Comparison of ENCODE assay signal across 28 cellular contexts in the genomic region with DNA sequence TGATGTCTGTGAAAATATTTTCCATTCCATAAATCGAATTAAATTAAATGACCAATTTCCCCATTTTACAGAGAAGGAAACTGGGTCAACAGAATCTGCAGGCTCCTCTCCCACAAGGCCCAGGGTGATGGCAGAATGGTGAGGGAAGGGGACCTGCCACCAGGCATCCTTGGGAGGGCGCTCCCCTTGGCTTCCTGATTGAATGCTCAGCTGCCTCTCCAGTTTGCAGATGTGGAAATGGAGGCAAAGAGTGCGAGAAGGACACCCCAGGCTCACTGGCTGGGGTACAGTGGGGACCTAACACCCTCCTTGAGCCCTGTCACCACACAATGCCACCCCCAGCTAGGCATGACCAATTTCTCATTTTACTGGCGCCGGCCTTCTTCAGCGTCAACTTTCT. TPM values are rescaled to one million over a fixed set of nuclear protein-coding genes. Genes with fewer than 3 reads are reported as not detected.
A peak's percentile ranks its signal among the peaks of the same experiment; 100 is the strongest.
DNase-seq lines count a peak whose midpoint lies in the region; ATAC-seq, FAIRE-seq and TF ChIP-seq lines count a peak whose summit lies in the region.
"Had no signal": no experiment of that assay in that cellular context is flagged by ENCODE, and none has a peak within 500 bp of the region (broad histone marks: within the 10 kb centered on the region; RNA-seq: fewer than 3 reads in every experiment).

No MANE protein-coding gene starts in this region.

- peaks cover 4% of the 10 kb centered on the region; the same call in 1 of the 2 replicates for H3F3A ChIP-seq in GM23338 (replicated peaks; ENCODE audit: low read depth)

- no peak overlapping the region for H2AFZ ChIP-seq in HepG2 (ENCODE audit: low read length)
- H2AFZ ChIP-seq in GM23338, result no peak overlapping the region

- POLR2A ChIA-PET in HepG2 (lab: Yijun Ruan, JAX), result no interaction called here

- DNase-seq in right lobe of liver (peak in 2 of 3 donors; percentile 17 to 38), HepG2 (ENCODE audit: low spot score) (no peak), islet precursor cell (peak; percentile 27), posterior vena cava (ENCODE audit: low spot score) (peak; percentile 45), ureter (ENCODE audit: low spot score) (peak; percentile 23), GM23338 (ENCODE audit: low spot score) (no peak), GOT3 (lab: John Stamatoyannopoulos, UW) (no peak)
- DNase-seq: activated CD4-positive, alpha-beta T cell treated with anti-CD3 and anti-CD28 coated beads, Interleukin-2, amount 50 U/mL, for 48 hours; activated gamma-delta T cell; central memory CD4-positive, alpha-beta T cell; dermis blood vessel endothelial cell; foreskin keratinocyte; Karpas-422; NCI-H1417 treated with DMSO at 0.1 percent for 48 hours; NCI-H2081; NCI-H526 treated with DMSO at 0.1 percent for 48 hours; NK-92 treated with Interleukin-12 subunit alpha and Interleukin-12 subunit beta, amount 100 ng/mL, for 24 hours; stimulated activated naive B cell treated with anti-CD40 and anti-IgM and Interleukin-4, amounts not matched to agents 10 μg/mL and 1 μg/mL and 100 μg/mL, for 72 hours had no signal

- H3K36me3 ChIP-seq in right lobe of liver (no peaks in the 10 kb centered on the region), HepG2 (replicated peaks in 1 of 2; ENCODE audit: control insufficient read depth in 1 of 2, insufficient read depth in 2 of 2, low read length in 2 of 2) (no peaks in the 10 kb centered on the region), GM23338 (ENCODE audit: insufficient read depth) (no peaks in the 10 kb centered on the region)
- H3K36me3 ChIP-seq: BLaER1 treated with 17β-estradiol and CSF1 and Interleukin-3, amounts not matched to agents 10 nM and 100 nM; HAP-1; heart left ventricle had no signal

- TF ChIP-seq RAD21 in HepG2 (CRISPR knock-in tag; IDR thresholded peaks at IDR 0.05), result no peak

- TF ChIP-seq POLR2A in right lobe of liver (IDR thresholded peaks at IDR 0.05), result no peak
- no peak for TF ChIP-seq POLR2A in HepG2 (IDR thresholded peaks at IDR 0.05; ENCODE audit: insufficient read depth in 1 of 2, low read depth in 2 of 2, low read length in 2 of 2)

- no TSS peak for BruUV-seq in HepG2 (replicated peaks; lab: Mats Ljungman, UMichigan)

- peaks cover 26% of the 10 kb centered on the region for H3K4me1 Mint-ChIP-seq in GM23338

- H3K79me2 ChIP-seq in HepG2 (ENCODE audit: insufficient read depth, low read length) (no peaks in the 10 kb centered on the region), GM23338 (replicated peaks; ENCODE audit: insufficient read depth) (no peaks in the 10 kb centered on the region)

- no peak for TF ChIP-seq EP300 in HepG2 (IDR thresholded peaks at IDR 0.05; ENCODE audit: low read depth in 2 of 2, low read length in 2 of 2)
- TF ChIP-seq EP300 in HepG2 (CRISPR knock-in tag; IDR thresholded peaks at IDR 0.05; ENCODE audit: borderline replicate concordance), result no peak

- no peak overlapping the region for H3K4me3 Mint-ChIP-seq in GM23338
- H3K4me3 Mint-ChIP-seq: stimulated activated naive B cell treated with anti-CD40 and anti-IgM and Interleukin-4, amounts not matched to agents 10 μg/mL and 1 μg/mL and 100 μg/mL, for 72 hours; T-helper 1 cell treated with Interleukin-12 subunit alpha and Interleukin-12 subunit beta and Interleukin-4 antibody, amounts not matched to agents 30 μg/mL and 1 μg/mL, for 36 hours had no signal

- H3K9me2 ChIP-seq in GM23338 (ENCODE audit: insufficient read depth), result no peaks in the 10 kb centered on the region

- TF ChIP-seq CTCF in right lobe of liver (IDR thresholded peaks at IDR 0.05) (no peak), HepG2 (CRISPR knock-in tag; IDR thresholded peaks at IDR 0.05) (no peak), GM23338 (conservative IDR thresholded peaks at IDR 0.05; ENCODE audit: low read depth in 2 of 2) (peak in 1 of 2 experiments; percentile 27; a peak in 2 of 4 replicates)

- FAIRE-seq in HepG2 (lab: Jason Lieb, UNC), result no peak
- FAIRE-seq: astrocyte, GM12892 had no signal

- no peak overlapping the region for H3K9ac ChIP-seq in HepG2 (ENCODE audit: insufficient read depth, low read depth, low read length)
- H3K9ac ChIP-seq: BLaER1 treated with 17β-estradiol and CSF1 and Interleukin-3, amounts not matched to agents 10 nM and 100 nM had no signal

- H3K27me3 Mint-ChIP-seq in GM23338 (ENCODE audit: insufficient read depth, low read depth, poor library complexity), result peaks cover 21% of the 10 kb centered on the region

- H3K27ac ChIP-seq in right lobe of liver (no peak overlapping the region), HepG2 (ENCODE audit: extremely low read length, insufficient read depth, low read length) (no peak overlapping the region), GM23338 (ENCODE audit: low read depth) (no peak overlapping the region)
- H3K27ac ChIP-seq: BLaER1 treated with 17β-estradiol and CSF1 and Interleukin-3, amounts not matched to agents 10 nM and 100 nM; foreskin keratinocyte; heart left ventricle had no signal

- no peak overlapping the region for H3K4me3 ChIP-seq in right lobe of liver
- H3K4me3 ChIP-seq in HepG2 (replicated peaks in 1 of 3; ENCODE audit: insufficient read depth in 1 of 3, low read depth in 2 of 3, low read length in 3 of 3), result no peak overlapping the region
- no peak overlapping the region for H3K4me3 ChIP-seq in GM23338
- H3K4me3 ChIP-seq: BLaER1 treated with 17β-estradiol and CSF1 and Interleukin-3, amounts not matched to agents 10 nM and 100 nM; HAP-1; heart left ventricle had no signal

- no peak overlapping the region for H3K27ac Mint-ChIP-seq in GM23338
- H3K27ac Mint-ChIP-seq: progenitor cell of endocrine pancreas; stimulated activated naive B cell treated with anti-CD40 and anti-IgM and Interleukin-4, amounts not matched to agents 10 μg/mL and 1 μg/mL and 100 μg/mL, for 72 hours; T-helper 1 cell treated with Interleukin-12 subunit alpha and Interleukin-12 subunit beta and Interleukin-4 antibody, amounts not matched to agents 30 μg/mL and 1 μg/mL, for 36 hours had no signal

- H3K9me3 ChIP-seq in right lobe of liver (no peaks in the 10 kb centered on the region), HepG2 (ENCODE audit: low read length) (no peaks in the 10 kb centered on the region)
- H3K9me3 ChIP-seq: BLaER1 treated with 17β-estradiol and CSF1 and Interleukin-3, amounts not matched to agents 10 nM and 100 nM; HAP-1; heart left ventricle had no signal

- H3K27me3 ChIP-seq in right lobe of liver (no peaks in the 10 kb centered on the region), HepG2 (ENCODE audit: control insufficient read depth in 1 of 2, insufficient read depth in 2 of 2, low read length in 2 of 2) (peaks cover 2 to 11% of the 10 kb centered on the region in 2 experiments; a peak in 3 of 5 replicates), GM23338 (ENCODE audit: insufficient read depth) (no peaks in the 10 kb centered on the region)
- H3K27me3 ChIP-seq: foreskin keratinocyte had no signal

- H3K9me3 Mint-ChIP-seq in GM23338, result no peaks in the 10 kb centered on the region; the same call in 1 of the 3 replicates
- H3K9me3 Mint-ChIP-seq: stimulated activated naive B cell treated with anti-CD40 and anti-IgM and Interleukin-4, amounts not matched to agents 10 μg/mL and 1 μg/mL and 100 μg/mL, for 72 hours; T-helper 1 cell treated with Interleukin-12 subunit alpha and Interleukin-12 subunit beta and Interleukin-4 antibody, amounts not matched to agents 30 μg/mL and 1 μg/mL, for 36 hours had no signal

- CTCF ChIA-PET in HepG2 (lab: Yijun Ruan, JAX; ENCODE audit: low intra/inter-chr PET ratio, low total read pairs), result no interaction called here

- in situ Hi-C loops in HepG2 (cut with HindIII; ENCODE audit: extremely low pct_ligation_motif_present, low pct_unique_long_range_greater_than_20kb), result no loop called here

- no peaks in the 10 kb centered on the region for H4K20me1 ChIP-seq in HepG2 (ENCODE audit: insufficient read depth, low read length)
- H4K20me1 ChIP-seq in GM23338 (replicated peaks; ENCODE audit: insufficient read depth), result peaks cover 3% of the 10 kb centered on the region; the same call in 1 of the 2 replicates

- H3K36me3 Mint-ChIP-seq in GM23338 (ENCODE audit: low read depth), result 0 out of 3 replicates have a peak, but pooled peaks cover 5% of the 10 kb centered on the region

- H3K4me1 ChIP-seq in right lobe of liver (no peaks in the 10 kb centered on the region), HepG2 (ENCODE audit: insufficient read depth, low read length) (peaks cover 60% of the 10 kb centered on the region), GM23338 (ENCODE audit: insufficient read depth) (peaks cover 14% of the 10 kb centered on the region; the same call in 1 of the 2 replicates)
- H3K4me1 ChIP-seq: HAP-1 had no signal

- WGBS in right lobe of liver (ENCODE audit: insufficient coverage, low coverage, low lambda C conversion rate, missing lambda C conversion rate), result 90% methylated on average over 5 of the region's 6 CpGs
- 85% methylated on average over 6 of the region's 6 CpGs for WGBS in HepG2 (ENCODE audit: low lambda C conversion rate)

- intact Hi-C loops in right lobe of liver (cut with DNase I) (loop anchor here (10.0 kb wide), 2 partner anchors 81 to 281 kb away; no protein-coding TSS in a partner anchor), HepG2 (cut with micrococcal nuclease; ENCODE audit: unreplicated experiment) (no loop called here), posterior vena cava (cut with DNase I) (no loop called here)

- no peak for ATAC-seq in right lobe of liver
- ATAC-seq in HepG2, result no peak
- no peak for ATAC-seq in GM23338
- no peak for ATAC-seq in GM19463 (IDR thresholded peaks at IDR 0.05; ENCODE audit: unreplicated experiment)
- ATAC-seq: esophagus mucosa; foreskin keratinocyte; heart left ventricle; SK-N-SH treated with all-trans-retinoic acid at 6 μM for 48 hours; stimulated activated naive B cell treated with anti-CD40 and anti-IgM and Interleukin-4, amounts not matched to agents 10 μg/mL and 1 μg/mL and 100 μg/mL, for 72 hours had no signal

- no peak overlapping the region for H3K4me2 ChIP-seq in HepG2 (ENCODE audit: low read depth, low read length)
- H3K4me2 ChIP-seq in GM23338, result no peak overlapping the region

RNA-seq across cellular contexts. Expression of gene CSNK1E, which starts 28.5 kb away (rescaled TPM):
- total RNA-seq in right lobe of liver (10 to 100 TPM; 19.9 to 41.8 (median 27.4) TPM), HepG2 (2016; rRNA removed; fragmentation: Illumina TruSeq; extraction: Trizol) (19.8 and 34.7 TPM in 2 replicates), posterior vena cava (10 to 100 TPM; 70.1 to 88.6 TPM), ureter (173 TPM)
- 34.0 and 36.2 TPM in 2 replicates for total RNA-seq in HepG2 (2016; cell fraction: cytosol; rRNA removed; fragmentation: Illumina TruSeq; extraction: Trizol; ENCODE audit: low read depth)
- 18.0 and 33.5 TPM in 2 replicates for total RNA-seq in HepG2 (2016; cell fraction: insoluble cytoplasmic fraction; rRNA removed; fragmentation: Illumina TruSeq; extraction: Trizol)
- 53.9 and 59.1 TPM in 2 replicates for total RNA-seq in HepG2 (2016; cell fraction: membrane; rRNA removed; fragmentation: Illumina TruSeq; extraction: Trizol)
- 30.6 and 34.3 TPM in 2 replicates for total RNA-seq in HepG2 (2016; cell fraction: nucleus; rRNA removed; fragmentation: Illumina TruSeq; extraction: Trizol)
- polyA plus RNA-seq in HepG2 (2011; rRNA removed) (129 and 152 TPM in 2 replicates), GM23338 (2016; fragmentation: Nextera tagmentation; extraction: Ambion mirVana) (180 and 189 TPM in 2 replicates)
- polyA plus RNA-seq in HepG2 (2011; cell fraction: cytosol; rRNA removed), result 93.4 and 108 TPM in 2 replicates
- 285 and 291 TPM in 2 replicates for polyA plus RNA-seq in HepG2 (2011; cell fraction: nucleus; rRNA removed)
- polyA plus RNA-seq in HepG2 (2012), result 60.9 and 83.8 TPM in 2 replicates
- polyA plus RNA-seq in HepG2 (2016; cell fraction: cytosol; fragmentation: Illumina TruSeq; extraction: Trizol; ENCODE audit: low read depth), result 40.2 and 42.9 TPM in 2 replicates
- polyA plus RNA-seq in HepG2 (2016; cell fraction: insoluble cytoplasmic fraction; fragmentation: Illumina TruSeq; extraction: Trizol; ENCODE audit: low read depth), result 27.5 and 37.1 TPM in 2 replicates
- polyA plus RNA-seq in HepG2 (2016; cell fraction: membrane; fragmentation: Illumina TruSeq; extraction: Trizol; ENCODE audit: low read depth), result 58.9 and 59.0 TPM in 2 replicates
- polyA plus RNA-seq in HepG2 (2016; cell fraction: nucleus; fragmentation: Illumina TruSeq; extraction: Trizol; ENCODE audit: insufficient read depth, low read depth), result 67.4 and 77.3 TPM in 2 replicates
- polyA minus RNA-seq in HepG2 (2011; rRNA and poly(A)+ RNA removed; ENCODE audit: low replicate concordance), result 116 and 242 TPM in 2 replicates
- polyA minus RNA-seq in HepG2 (2011; cell fraction: cytosol; rRNA and poly(A)+ RNA removed), result 54.0 and 54.3 TPM in 2 replicates
- polyA minus RNA-seq in HepG2 (2011; cell fraction: nucleus; rRNA and poly(A)+ RNA removed), result 69.5 and 90.5 TPM in 2 replicates
- 233 and 259 TPM in 2 replicates for total RNA-seq in GM23338 (2014; rRNA removed; shearing (Covaris generic))

Comparison
In these comparisons a context has a peak if more than half of its experiments do, and no peak if none do; other contexts are left out.
1. DNase-seq: peak in right lobe of liver (2 of 3), islet precursor cell (single experiment), posterior vena cava (single experiment) and ureter (single experiment); none in HepG2 (single experiment), GM23338 (single experiment) and GOT3 (single experiment).
2. intact Hi-C loops: an anchor here in right lobe of liver (10.0 kb wide); none called in HepG2 and posterior vena cava.